Comparison of ENCODE assay signal across 25 cellular contexts in the genomic region with DNA sequence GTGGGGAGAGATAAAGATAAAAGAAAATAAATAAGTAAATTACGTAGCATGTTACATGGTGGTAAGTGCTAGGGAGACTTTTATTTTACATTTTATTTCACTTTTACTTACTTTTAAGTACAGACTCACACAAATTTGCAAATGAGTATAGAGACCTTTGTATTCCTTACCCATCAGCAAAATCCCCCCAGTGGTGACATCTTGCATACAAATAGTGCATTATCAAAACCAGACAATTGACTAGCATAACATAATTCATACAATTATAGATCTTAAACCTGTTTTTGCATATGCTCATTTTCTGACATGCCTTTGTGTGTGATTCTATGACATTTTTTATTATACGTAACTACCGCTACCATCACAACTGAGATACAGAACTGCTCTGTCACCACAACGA.
A peak's percentile ranks its signal among the peaks of the same experiment; 100 is the strongest.
DNase-seq lines count a peak whose midpoint lies in the region; ATAC-seq and TF ChIP-seq lines count a peak whose summit lies in the region.
"Had no signal": no experiment of that assay in that cellular context is flagged by ENCODE, and none has a peak within 500 bp of the region (broad histone marks: within the 10 kb centered on the region; RNA-seq: fewer than 3 reads in every experiment).

No MANE protein-coding gene starts in this region.

- H3K4me3 ChIP-seq in endodermal cell (ENCODE audit: low read length) = no peak overlapping the region
- H3K4me3 ChIP-seq in colonic mucosa = no peak overlapping the region
- H3K4me3 ChIP-seq: A549; BLaER1 treated with 17β-estradiol and CSF1 and Interleukin-3, amounts not matched to agents 10 nM and 100 nM; GM12878 had no signal

- no peak overlapping the region for H2BK20ac ChIP-seq in H9 (ENCODE audit: low read depth, low read length, poor library complexity, severe bottlenecking)

- H3K23ac ChIP-seq in H9 (ENCODE audit: insufficient read length, low read depth, low read length) = no peak overlapping the region

- no peak overlapping the region for H3K4ac ChIP-seq in H9 (ENCODE audit: low read depth, low read length)

- no peaks in the 10 kb centered on the region for H3K79me1 ChIP-seq in H9 (ENCODE audit: insufficient read depth, low read depth, low read length, poor library complexity, severe bottlenecking)

- no peak overlapping the region for H3K4me3 Mint-ChIP-seq in H9
- no peak overlapping the region for H3K4me3 Mint-ChIP-seq in endodermal cell
- H3K4me3 Mint-ChIP-seq in mesothelial cell of epicardium = no peak overlapping the region
- no peak overlapping the region for H3K4me3 Mint-ChIP-seq in progenitor cell of endocrine pancreas (ENCODE audit: low read depth)
- H3K4me3 Mint-ChIP-seq: B cell; CD4-positive, alpha-beta T cell; CD8-positive, alpha-beta T cell had no signal

- H2AK5ac ChIP-seq in H9 (ENCODE audit: insufficient read length, low read length) = no peak overlapping the region

- no CpG with 5 or more reads among the region's 4 CpGs for WGBS in H9 (ENCODE audit: extremely low coverage, insufficient read length, low lambda C conversion rate)
- WGBS in endodermal cell (ENCODE audit: insufficient coverage in 1 of 2, insufficient read length in 1 of 2), 2 experiments = 93 to 98% methylated on average over 2 to 3 of the region's 4 CpGs

- H3K56ac ChIP-seq in H9 (ENCODE audit: insufficient read length, low read depth, low read length) = no peak overlapping the region

- H3K4me1 ChIP-seq in H9 (ENCODE audit: insufficient read depth, low read length) (peaks cover 5% of the 10 kb centered on the region; the same call in 1 of the 2 replicates), endodermal cell (ENCODE audit: control insufficient read depth, insufficient read depth, low read length) (peaks cover 3% of the 10 kb centered on the region), colonic mucosa (no peaks in the 10 kb centered on the region)
- H3K4me1 ChIP-seq: A549; BLaER1 treated with 17β-estradiol and CSF1 and Interleukin-3, amounts not matched to agents 10 nM and 100 nM; Caco-2 had no signal

- no peak overlapping the region for H3T11ph ChIP-seq in H9 (ENCODE audit: low read length)

- no peak overlapping the region for H3K4me2 ChIP-seq in H9 (ENCODE audit: insufficient read depth, insufficient read length, low read length)
- H3K4me2 ChIP-seq: A549; BLaER1 treated with 17β-estradiol and CSF1 and Interleukin-3, amounts not matched to agents 10 nM and 100 nM had no signal

- peak; percentile 37 for TF ChIP-seq CTCF in H9 (conservative IDR thresholded peaks at IDR 0.05)
- peak; percentile 53 for TF ChIP-seq CTCF in endodermal cell (conservative IDR thresholded peaks at IDR 0.05)
- TF ChIP-seq CTCF in mesothelial cell of epicardium (IDR thresholded peaks at IDR 0.05; ENCODE audit: unreplicated experiment) = peak; percentile 33
- TF ChIP-seq CTCF in progenitor cell of endocrine pancreas (IDR thresholded peaks at IDR 0.05; ENCODE audit: unreplicated experiment) = peak; percentile 27
- TF ChIP-seq CTCF in colonic mucosa (IDR thresholded peaks at IDR 0.05) = no peak

- H3K14ac ChIP-seq in H9 (ENCODE audit: insufficient read depth, low read length) = no peak overlapping the region

- DNase-seq in H9 (no peak), endodermal cell (no peak), mesothelial cell of epicardium (ENCODE audit: low spot score in 2 of 2, unreplicated experiment in 2 of 2) (no peak), progenitor cell of endocrine pancreas (ENCODE audit: low spot score, unreplicated experiment) (no peak), colonic mucosa (no peak)
- DNase-seq in activated CD4-positive, alpha-beta T cell treated with anti-CD3 and anti-CD28 coated beads for 48 hours = no peak
- DNase-seq: AML-193; Caco-2; Calu3; CD4-positive, alpha-beta T cell; CD8-positive, alpha-beta T cell; DMS153; DMS53; DMS79; DND-41; EL; GDM1 had no signal

- H3K9ac ChIP-seq in H9 (ENCODE audit: extremely low read depth, insufficient read length, low read length) = no peak overlapping the region
- no peak overlapping the region for H3K9ac ChIP-seq in endodermal cell (ENCODE audit: extremely low read depth, low read length, poor library complexity, severe bottlenecking)
- no peak overlapping the region for H3K9ac ChIP-seq in colonic mucosa (ENCODE audit: low read depth in 2 of 2, low read length in 2 of 2)
- H3K9ac ChIP-seq: BLaER1 treated with 17β-estradiol and CSF1 and Interleukin-3, amounts not matched to agents 10 nM and 100 nM had no signal

- H3K27me3 Mint-ChIP-seq in H9 (ENCODE audit: low read depth) = no peaks in the 10 kb centered on the region
- H3K27me3 Mint-ChIP-seq in endodermal cell (ENCODE audit: insufficient read depth) = no peaks in the 10 kb centered on the region
- H3K27me3 Mint-ChIP-seq in mesothelial cell of epicardium (ENCODE audit: low read depth) = no peaks in the 10 kb centered on the region
- H3K27me3 Mint-ChIP-seq in progenitor cell of endocrine pancreas = no peaks in the 10 kb centered on the region
- H3K27me3 Mint-ChIP-seq: B cell; CD4-positive, alpha-beta T cell had no signal

- H3K27me3 ChIP-seq in H9 (ENCODE audit: insufficient read depth, low read length) (no peaks in the 10 kb centered on the region), endodermal cell (ENCODE audit: control insufficient read depth, insufficient read depth, low read length, poor library complexity, severe bottlenecking) (no peaks in the 10 kb centered on the region), colonic mucosa (no peaks in the 10 kb centered on the region)
- H3K27me3 ChIP-seq: BLaER1 treated with 17β-estradiol and CSF1 and Interleukin-3, amounts not matched to agents 10 nM and 100 nM had no signal

- no peak overlapping the region for H3K27ac Mint-ChIP-seq in H9
- no peak overlapping the region for H3K27ac Mint-ChIP-seq in endodermal cell
- H3K27ac Mint-ChIP-seq in mesothelial cell of epicardium = no peak overlapping the region
- H3K27ac Mint-ChIP-seq in progenitor cell of endocrine pancreas = no peak overlapping the region
- H3K27ac Mint-ChIP-seq: B cell; CD4-positive, alpha-beta T cell; CD8-positive, alpha-beta T cell had no signal

- no peak overlapping the region for H3K18ac ChIP-seq in H9 (ENCODE audit: insufficient read length, low read depth, low read length)

- H4K8ac ChIP-seq in H9 (replicated peaks; ENCODE audit: insufficient read length, low read depth, low read length) = no peak overlapping the region

- H3K36me3 Mint-ChIP-seq in H9 (ENCODE audit: insufficient read depth in 1 of 3, low read depth in 3 of 3) = no peaks in the 10 kb centered on the region
- H3K36me3 Mint-ChIP-seq in endodermal cell (ENCODE audit: low read depth) = no peaks in the 10 kb centered on the region
- H3K36me3 Mint-ChIP-seq in mesothelial cell of epicardium = peaks cover 2% of the 10 kb centered on the region
- H3K36me3 Mint-ChIP-seq in progenitor cell of endocrine pancreas (ENCODE audit: insufficient read depth) = no peaks in the 10 kb centered on the region
- H3K36me3 Mint-ChIP-seq: CD8-positive, alpha-beta T cell had no signal

- no peak overlapping the region for H2BK120ac ChIP-seq in H9 (ENCODE audit: low read depth, low read length, poor library complexity, severe bottlenecking)

- H2BK12ac ChIP-seq in H9 (ENCODE audit: insufficient read length, low read depth, low read length) = no peak overlapping the region

- no peaks in the 10 kb centered on the region for H4K20me1 ChIP-seq in H9 (ENCODE audit: control insufficient read depth, insufficient read depth, insufficient read length)
- H4K20me1 ChIP-seq: BLaER1 treated with 17β-estradiol and CSF1 and Interleukin-3, amounts not matched to agents 10 nM and 100 nM had no signal

- H4K91ac ChIP-seq in H9 (ENCODE audit: insufficient read length, low read depth, low read length) = no peak overlapping the region

- no peak overlapping the region for H2AFZ ChIP-seq in H9 (ENCODE audit: low read length)

- H3K9me3 ChIP-seq in H9 (ENCODE audit: control insufficient read depth, low read depth, low read length) = no peaks in the 10 kb centered on the region
- H3K9me3 ChIP-seq in endodermal cell (ENCODE audit: control insufficient read depth, low read length) = no peaks in the 10 kb centered on the region
- H3K9me3 ChIP-seq in colonic mucosa = no peaks in the 10 kb centered on the region
- H3K9me3 ChIP-seq: A549; BLaER1 treated with 17β-estradiol and CSF1 and Interleukin-3, amounts not matched to agents 10 nM and 100 nM; Caco-2 had no signal

- intact Hi-C loops in colonic mucosa (cut with DNase I) = no loop called here

- H3K27ac ChIP-seq in H9 (ENCODE audit: insufficient read length, low read depth, low read length) = no peak overlapping the region
- H3K27ac ChIP-seq in endodermal cell (ENCODE audit: low read depth, low read length) = no peak overlapping the region
- no peak overlapping the region for H3K27ac ChIP-seq in colonic mucosa
- H3K27ac ChIP-seq: 22Rv1; A549; BLaER1 treated with 17β-estradiol and CSF1 and Interleukin-3, amounts not matched to agents 10 nM and 100 nM; C4-2B had no signal

- H3K23me2 ChIP-seq in H9 (ENCODE audit: insufficient read length, low read depth, low read length, poor library complexity, severe bottlenecking) = no peaks in the 10 kb centered on the region

- no peak overlapping the region for H2BK5ac ChIP-seq in H9 (ENCODE audit: insufficient read length, low read length)

- H2BK15ac ChIP-seq in H9 (ENCODE audit: low read depth, low read length) = no peak overlapping the region

- H3K36me3 ChIP-seq in endodermal cell (ENCODE audit: control insufficient read depth, insufficient read depth, low read length) = no peaks in the 10 kb centered on the region
- no peaks in the 10 kb centered on the region for H3K36me3 ChIP-seq in colonic mucosa
- H3K36me3 ChIP-seq: BLaER1 treated with 17β-estradiol and CSF1 and Interleukin-3, amounts not matched to agents 10 nM and 100 nM had no signal

- no peak for ATAC-seq in activated CD4-positive, CD25-positive, alpha-beta regulatory T cell treated with anti-CD3 and anti-CD28 coated beads, Interleukin-2, amount 50 U/mL, for 24 hours
- no peak for ATAC-seq in HG03108 (IDR thresholded peaks at IDR 0.05; ENCODE audit: unreplicated experiment)
- ATAC-seq: A549; CD8-positive, alpha-beta T cell; GM12878 had no signal

- no peaks in the 10 kb centered on the region for H3K79me2 ChIP-seq in H9 (ENCODE audit: insufficient read depth, low read length)

- peaks cover 25 to 26% of the 10 kb centered on the region in 2 experiments for H3K4me1 Mint-ChIP-seq in H9
- peaks cover 23% of the 10 kb centered on the region for H3K4me1 Mint-ChIP-seq in endodermal cell
- H3K4me1 Mint-ChIP-seq in mesothelial cell of epicardium = peaks cover 6% of the 10 kb centered on the region
- H3K4me1 Mint-ChIP-seq in progenitor cell of endocrine pancreas (ENCODE audit: low read depth) = no peaks in the 10 kb centered on the region
- H3K4me1 Mint-ChIP-seq: B cell had no signal

- H4K5ac ChIP-seq in H9 (ENCODE audit: insufficient read length, low read depth, low read length) = no peak overlapping the region

- H3K9me3 Mint-ChIP-seq in H9 (no peaks in the 10 kb centered on the region), endodermal cell (no peaks in the 10 kb centered on the region), mesothelial cell of epicardium (peaks cover 5% of the 10 kb centered on the region), progenitor cell of endocrine pancreas (ENCODE audit: low read depth) (no peaks in the 10 kb centered on the region)
